In the genomic region with DNA sequence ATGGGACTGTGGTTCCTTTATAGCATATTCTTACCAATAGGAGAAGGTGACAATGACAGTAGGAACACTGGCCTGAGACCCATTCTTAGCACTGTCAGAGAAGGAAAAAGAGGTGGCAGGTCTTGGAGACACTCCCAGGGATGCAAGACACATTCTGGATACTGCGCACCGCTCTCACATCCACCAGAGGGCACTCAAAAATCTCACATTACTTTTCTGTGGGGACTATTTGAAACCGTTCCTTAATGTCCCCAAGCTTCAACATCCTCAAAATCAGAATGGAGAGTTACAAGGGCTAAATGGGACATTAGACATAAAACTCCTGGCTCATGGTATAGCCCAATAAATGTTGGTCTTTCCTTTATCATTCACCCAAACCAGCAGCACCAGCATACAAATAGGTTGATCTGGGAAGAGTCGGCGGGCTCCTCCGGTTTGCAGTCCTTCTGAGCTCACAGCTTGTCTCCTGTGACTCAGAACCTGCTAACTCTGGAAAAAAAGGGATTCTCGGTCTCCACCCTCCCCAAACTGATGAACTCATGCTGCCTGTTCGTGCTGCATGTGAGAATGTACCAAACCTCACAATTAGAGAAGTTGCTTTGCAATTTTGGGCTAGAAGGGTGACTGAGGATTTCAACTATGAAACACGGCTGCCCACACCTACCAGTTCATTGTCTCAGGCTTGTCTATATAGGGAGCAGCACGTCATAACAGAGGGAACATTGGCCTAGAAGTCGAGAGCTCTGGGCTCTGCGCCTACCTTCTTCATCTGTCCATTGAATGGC, we compare ENCODE assay signal across 8 cellular contexts. TPM values are rescaled to one million over a fixed set of nuclear protein-coding genes. Genes with fewer than 3 reads are reported as not detected.
DNase-seq lines count a peak whose midpoint lies in the region; ATAC-seq and TF ChIP-seq lines count a peak whose summit lies in the region.

No MANE protein-coding gene starts in this region.

- no peaks in the 10 kb centered on the region for H3K9me3 Mint-ChIP-seq in natural killer cell treated with Interleukin-12 subunit alpha and Interleukin-12 subunit beta and Interleukin-15 and Interleukin-18, amount 100 ng/mL, for 72 hours

- H3K27me3 Mint-ChIP-seq in natural killer cell treated with Interleukin-12 subunit alpha and Interleukin-12 subunit beta and Interleukin-15 and Interleukin-18, amount 100 ng/mL, for 72 hours: no peaks in the 10 kb centered on the region

- ATAC-seq in SK-N-SH treated with all-trans-retinoic acid at 6 μM for 48 hours (peak; percentile 99), HG03108 (IDR thresholded peaks at IDR 0.05; ENCODE audit: unreplicated experiment) (no peak), GM18502 (IDR thresholded peaks at IDR 0.05; ENCODE audit: poor library complexity, unreplicated experiment) (no peak)
- peak in 1 of 2 donors; percentile 41 for ATAC-seq in natural killer cell treated with Interleukin-12 subunit alpha and Interleukin-12 subunit beta and Interleukin-15 and Interleukin-18, amount 100 ng/mL, for 72 hours

- H3K79me2 ChIP-seq in MM.1S (ENCODE audit: low read length): no peaks in the 10 kb centered on the region

- H3F3A ChIP-seq in MM.1S (ENCODE audit: insufficient read depth, low read length): no peaks in the 10 kb centered on the region

- peaks cover 9% of the 10 kb centered on the region for H3K4me1 ChIP-seq in MM.1S (ENCODE audit: low read length)

- H3K36me3 ChIP-seq in MM.1S (replicated peaks; ENCODE audit: insufficient read depth, low read length): no peaks in the 10 kb centered on the region

- H3K4me1 Mint-ChIP-seq in natural killer cell treated with Interleukin-12 subunit alpha and Interleukin-12 subunit beta and Interleukin-15 and Interleukin-18, amount 100 ng/mL, for 72 hours (ENCODE audit: low read depth in 2 of 2): peaks cover 32 to 43% of the 10 kb centered on the region in 2 donors

- no peaks in the 10 kb centered on the region for H3K9me3 ChIP-seq in MM.1S (replicated peaks; ENCODE audit: insufficient read depth, low read length)

- DNase-seq in A172 (ENCODE audit: low spot score) (peak; percentile 55), GM03348 (ENCODE audit: low spot score) (peak; percentile 77), MM.1S (no peak), fibroblast of gingiva (ENCODE audit: low read depth) (peak; percentile 44)
- DNase-seq in natural killer cell treated with Interleukin-12 subunit alpha and Interleukin-12 subunit beta and Interleukin-15 and Interleukin-18, amount 100 ng/mL, for 72 hours (ENCODE audit: low spot score): no peak

- no peak overlapping the region for H3K9ac ChIP-seq in MM.1S (ENCODE audit: low read length)

- TF ChIP-seq CTCF in MM.1S (IDR thresholded peaks at IDR 0.05; ENCODE audit: low read length): peak; percentile 51

- no peaks in the 10 kb centered on the region for H3K9me2 ChIP-seq in MM.1S (replicated peaks; ENCODE audit: insufficient read depth, low read length)

- H3K4me2 ChIP-seq in MM.1S (ENCODE audit: low read depth, low read length): no peak overlapping the region

- H3K27ac Mint-ChIP-seq in natural killer cell treated with Interleukin-12 subunit alpha and Interleukin-12 subunit beta and Interleukin-15 and Interleukin-18, amount 100 ng/mL, for 72 hours: peak overlapping the region; percentile 49 to 89

- H4K20me1 ChIP-seq in MM.1S (ENCODE audit: insufficient read depth, low read length): no peaks in the 10 kb centered on the region

- no peaks in the 10 kb centered on the region for H3K27me3 ChIP-seq in MM.1S (replicated peaks; ENCODE audit: insufficient read depth, low read length)

- no peak overlapping the region for H2AFZ ChIP-seq in MM.1S (ENCODE audit: low read length)

- H3K4me3 ChIP-seq in MM.1S (ENCODE audit: low read length): no peak overlapping the region

- no peak overlapping the region for H3K4me3 Mint-ChIP-seq in natural killer cell treated with Interleukin-12 subunit alpha and Interleukin-12 subunit beta and Interleukin-15 and Interleukin-18, amount 100 ng/mL, for 72 hours

- H3K36me3 Mint-ChIP-seq in natural killer cell treated with Interleukin-12 subunit alpha and Interleukin-12 subunit beta and Interleukin-15 and Interleukin-18, amount 100 ng/mL, for 72 hours: peaks cover 41% of the 10 kb centered on the region

- H3K27ac ChIP-seq in MM.1S (ENCODE audit: low read length): no peak overlapping the region

TF ChIP-seq in SK-N-SH treated with all-trans-retinoic acid at 6 μM for 48 hours, 23 proteins besides CTCF, POLR2A, EP300 and RAD21:
- TF ChIP-seq OSR1 (CRISPR knock-in tag; IDR thresholded peaks at IDR 0.05) (no peak), ZC3H10 (CRISPR knock-in tag; IDR thresholded peaks at IDR 0.05) (no peak), ISL1 (CRISPR knock-in tag; IDR thresholded peaks at IDR 0.05) (no peak), CSDC2 (CRISPR knock-in tag; IDR thresholded peaks at IDR 0.05) (no peak), GLIS3 (CRISPR knock-in tag; IDR thresholded peaks at IDR 0.05) (no peak), ZNF8 (CRISPR knock-in tag; IDR thresholded peaks at IDR 0.05) (no peak), TCF4 (CRISPR knock-in tag; IDR thresholded peaks at IDR 0.05; ENCODE audit: borderline replicate concordance) (no peak), ESRRG (CRISPR knock-in tag; IDR thresholded peaks at IDR 0.05) (no peak), SNAI2 (CRISPR knock-in tag; IDR thresholded peaks at IDR 0.05) (no peak), ARNTL (CRISPR knock-in tag; IDR thresholded peaks at IDR 0.05; ENCODE audit: borderline replicate concordance, low read depth) (no peak), ZFP3 (CRISPR knock-in tag; IDR thresholded peaks at IDR 0.05) (no peak)
- TF ChIP-seq, protein P1, sequence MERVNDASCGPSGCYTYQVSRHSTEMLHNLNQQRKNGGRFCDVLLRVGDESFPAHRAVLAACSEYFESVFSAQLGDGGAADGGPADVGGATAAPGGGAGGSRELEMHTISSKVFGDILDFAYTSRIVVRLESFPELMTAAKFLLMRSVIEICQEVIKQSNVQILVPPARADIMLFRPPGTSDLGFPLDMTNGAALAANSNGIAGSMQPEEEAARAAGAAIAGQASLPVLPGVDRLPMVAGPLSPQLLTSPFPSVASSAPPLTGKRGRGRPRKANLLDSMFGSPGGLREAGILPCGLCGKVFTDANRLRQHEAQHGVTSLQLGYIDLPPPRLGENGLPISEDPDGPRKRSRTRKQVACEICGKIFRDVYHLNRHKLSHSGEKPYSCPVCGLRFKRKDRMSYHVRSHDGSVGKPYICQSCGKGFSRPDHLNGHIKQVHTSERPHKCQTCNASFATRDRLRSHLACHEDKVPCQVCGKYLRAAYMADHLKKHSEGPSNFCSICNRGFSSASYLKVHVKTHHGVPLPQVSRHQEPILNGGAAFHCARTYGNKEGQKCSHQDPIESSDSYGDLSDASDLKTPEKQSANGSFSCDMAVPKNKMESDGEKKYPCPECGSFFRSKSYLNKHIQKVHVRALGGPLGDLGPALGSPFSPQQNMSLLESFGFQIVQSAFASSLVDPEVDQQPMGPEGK (CRISPR knock-in tag; IDR thresholded peaks at IDR 0.05; ENCODE audit: borderline replicate concordance): no peak
- TF ChIP-seq, protein P2, sequence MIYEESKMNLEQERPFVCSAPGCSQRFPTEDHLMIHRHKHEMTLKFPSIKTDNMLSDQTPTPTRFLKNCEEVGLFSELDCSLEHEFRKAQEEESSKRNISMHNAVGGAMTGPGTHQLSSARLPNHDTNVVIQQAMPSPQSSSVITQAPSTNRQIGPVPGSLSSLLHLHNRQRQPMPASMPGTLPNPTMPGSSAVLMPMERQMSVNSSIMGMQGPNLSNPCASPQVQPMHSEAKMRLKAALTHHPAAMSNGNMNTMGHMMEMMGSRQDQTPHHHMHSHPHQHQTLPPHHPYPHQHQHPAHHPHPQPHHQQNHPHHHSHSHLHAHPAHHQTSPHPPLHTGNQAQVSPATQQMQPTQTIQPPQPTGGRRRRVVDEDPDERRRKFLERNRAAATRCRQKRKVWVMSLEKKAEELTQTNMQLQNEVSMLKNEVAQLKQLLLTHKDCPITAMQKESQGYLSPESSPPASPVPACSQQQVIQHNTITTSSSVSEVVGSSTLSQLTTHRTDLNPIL (CRISPR knock-in tag; IDR thresholded peaks at IDR 0.05; ENCODE audit: low read depth): no peak
- TF ChIP-seq, protein P3, sequence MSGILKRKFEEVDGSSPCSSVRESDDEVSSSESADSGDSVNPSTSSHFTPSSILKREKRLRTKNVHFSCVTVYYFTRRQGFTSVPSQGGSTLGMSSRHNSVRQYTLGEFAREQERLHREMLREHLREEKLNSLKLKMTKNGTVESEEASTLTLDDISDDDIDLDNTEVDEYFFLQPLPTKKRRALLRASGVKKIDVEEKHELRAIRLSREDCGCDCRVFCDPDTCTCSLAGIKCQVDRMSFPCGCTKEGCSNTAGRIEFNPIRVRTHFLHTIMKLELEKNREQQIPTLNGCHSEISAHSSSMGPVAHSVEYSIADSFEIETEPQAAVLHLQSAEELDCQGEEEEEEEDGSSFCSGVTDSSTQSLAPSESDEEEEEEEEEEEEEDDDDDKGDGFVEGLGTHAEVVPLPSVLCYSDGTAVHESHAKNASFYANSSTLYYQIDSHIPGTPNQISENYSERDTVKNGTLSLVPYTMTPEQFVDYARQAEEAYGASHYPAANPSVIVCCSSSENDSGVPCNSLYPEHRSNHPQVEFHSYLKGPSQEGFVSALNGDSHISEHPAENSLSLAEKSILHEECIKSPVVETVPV (CRISPR knock-in tag; IDR thresholded peaks at IDR 0.05): no peak

RNA-seq across cellular contexts. Expression of a gene that starts 40.2 kb away (rescaled TPM):
- total RNA-seq in A172 (2014; rRNA removed; shearing (Covaris generic)): not detected in 2 replicates
- total RNA-seq in natural killer cell treated with Interleukin-12 subunit alpha and Interleukin-12 subunit beta and Interleukin-15 and Interleukin-18, amount 100 ng/mL, for 72 hours: 100 to 1,000 TPM; 265 to 317 TPM

Comparison
In these comparisons a context has a peak if more than half of its experiments do, and no peak if none do; other contexts are left out.
1. DNase-seq: peak in A172 (single experiment), GM03348 (single experiment) and fibroblast of gingiva (single experiment); none in MM.1S (single experiment) and natural killer cell treated with Interleukin-12 subunit alpha and Interleukin-12 subunit beta and Interleukin-15 and Interleukin-18, amount 100 ng/mL, for 72 hours (single experiment).
2. RNA of a gene that starts 40.2 kb away (total RNA-seq): 265 to 317 TPM in natural killer cell treated with Interleukin-12 subunit alpha and Interleukin-12 subunit beta and Interleukin-15 and Interleukin-18, amount 100 ng/mL, for 72 hours; not detected in A172; every median in the first group is over 100 times any median in the second.